13 cellular contexts compared by ENCODE assay signal in the genomic region with DNA sequence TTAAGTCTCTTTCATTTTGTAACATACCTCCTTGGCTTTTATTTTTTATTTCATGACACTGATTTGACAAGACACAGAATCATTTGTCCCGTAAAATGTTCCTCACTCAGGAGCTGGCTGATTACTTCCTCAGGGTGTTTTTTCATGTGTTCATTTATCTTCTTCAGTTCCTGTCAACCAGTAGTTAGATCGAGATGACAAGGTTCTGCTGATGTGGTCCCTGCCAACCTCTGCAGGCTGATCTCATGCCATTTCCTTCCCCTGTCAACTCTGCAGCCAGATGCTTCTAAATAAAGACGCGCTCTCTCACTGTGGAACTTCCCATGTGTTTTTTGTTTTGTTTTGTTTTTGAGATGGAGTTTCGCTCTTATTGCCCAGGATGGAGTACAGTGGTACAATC. TPM values are rescaled to one million over a fixed set of nuclear protein-coding genes. Genes with fewer than 3 reads are reported as not detected.
DNase-seq lines count a peak whose midpoint lies in the region; ATAC-seq and TF ChIP-seq lines count a peak whose summit lies in the region.
"Had no signal": no experiment of that assay in that cellular context is flagged by ENCODE, and none has a peak within 500 bp of the region (broad histone marks: within the 10 kb centered on the region; RNA-seq: fewer than 3 reads in every experiment).

No MANE protein-coding gene starts in this region.

- H3K36me3 Mint-ChIP-seq in activated naive CD8-positive, alpha-beta T cell treated with anti-CD3 and anti-CD28 coated beads, Interleukin-2, amount 50 U/mL, for 24 hours (ENCODE audit: low read depth) = no peaks in the 10 kb centered on the region
- no peaks in the 10 kb centered on the region for H3K36me3 Mint-ChIP-seq in naive thymus-derived CD8-positive, alpha-beta T cell

- POLR2A ChIA-PET in naive thymus-derived CD8-positive, alpha-beta T cell (lab: Charles Lee) = interaction anchor here (0.6 to 1.7 kb wide), 6 partner anchors 9 to 391 kb away, joined by 3 to 8 read pairs (median 4); a partner anchor contains a TSS
- POLR2A ChIA-PET in RWPE1 (lab: Yijun Ruan, JAX; ENCODE audit: low non-redundant PET) = no interaction called here

- TF ChIP-seq CTCF in GM10266 (IDR thresholded peaks at IDR 0.05; ENCODE audit: control insufficient read depth, insufficient read depth, low read depth, missing control alignments) = no peak
- no peak for TF ChIP-seq CTCF in RWPE1 (conservative IDR thresholded peaks at IDR 0.05; ENCODE audit: low read depth)

- peaks cover 9% of the 10 kb centered on the region for H3K4me1 Mint-ChIP-seq in activated naive CD8-positive, alpha-beta T cell treated with anti-CD3 and anti-CD28 coated beads, Interleukin-2, amount 50 U/mL, for 24 hours
- peaks cover 9 to 24% (median 22%) of the 10 kb centered on the region in 4 donors for H3K4me1 Mint-ChIP-seq in naive thymus-derived CD8-positive, alpha-beta T cell

- H3K27me3 Mint-ChIP-seq in activated naive CD8-positive, alpha-beta T cell treated with anti-CD3 and anti-CD28 coated beads, Interleukin-2, amount 50 U/mL, for 24 hours = peaks cover 20% of the 10 kb centered on the region
- H3K27me3 Mint-ChIP-seq in naive thymus-derived CD8-positive, alpha-beta T cell = peaks cover 0 to 9% (median 0%) of the 10 kb centered on the region in 5 donors

- H3K4me3 Mint-ChIP-seq in activated naive CD8-positive, alpha-beta T cell treated with anti-CD3 and anti-CD28 coated beads, Interleukin-2, amount 50 U/mL, for 24 hours = peak overlapping the region; percentile 22
- H3K4me3 Mint-ChIP-seq in naive thymus-derived CD8-positive, alpha-beta T cell = peak overlapping the region; percentile 42 to 84 (median 74)

- H3K27ac ChIP-seq in RWPE1 = no peak overlapping the region
- H3K27ac ChIP-seq: KMS-11 had no signal

- DNase-seq in GM10266 (ENCODE audit: extremely low spot score) (peak; percentile 45), NOMO-1 (lab: John Stamatoyannopoulos, UW; ENCODE audit: unreplicated experiment in 2 of 2) (peak; percentile 33 to 63), NCI-H345 treated with DMSO at 0.1 percent for 48 hours (lab: John Stamatoyannopoulos, UW; ENCODE audit: unreplicated experiment) (no peak), RWPE1 (ENCODE audit: low spot score) (no peak)
- DNase-seq in activated naive CD8-positive, alpha-beta T cell treated with anti-CD3 and anti-CD28 coated beads, Interleukin-2, amount 50 U/mL, for 24 hours = no peak
- DNase-seq in naive thymus-derived CD8-positive, alpha-beta T cell = peak in 7 of 10 donors; percentile 16 to 73 (median 41)
- DNase-seq: NCI-H774 had no signal

- no peaks in the 10 kb centered on the region for H3K9me3 Mint-ChIP-seq in activated naive CD8-positive, alpha-beta T cell treated with anti-CD3 and anti-CD28 coated beads, Interleukin-2, amount 50 U/mL, for 24 hours
- H3K9me3 Mint-ChIP-seq in naive thymus-derived CD8-positive, alpha-beta T cell = no peaks in the 10 kb centered on the region

- ATAC-seq in activated naive CD8-positive, alpha-beta T cell treated with anti-CD3 and anti-CD28 coated beads, Interleukin-2, amount 50 U/mL, for 24 hours = peak; percentile 67
- peak; percentile 95 to 99 for ATAC-seq in naive thymus-derived CD8-positive, alpha-beta T cell
- ATAC-seq in HG02763 (IDR thresholded peaks at IDR 0.05; ENCODE audit: unreplicated experiment) (no peak), GM21619 (IDR thresholded peaks at IDR 0.05; ENCODE audit: unreplicated experiment) (no peak)

- H3K27ac Mint-ChIP-seq in activated naive CD8-positive, alpha-beta T cell treated with anti-CD3 and anti-CD28 coated beads, Interleukin-2, amount 50 U/mL, for 24 hours = no peak overlapping the region
- peak overlapping the region; percentile 51 to 92 (median 81) for H3K27ac Mint-ChIP-seq in naive thymus-derived CD8-positive, alpha-beta T cell

- CTCF ChIA-PET in RWPE1 (lab: Yijun Ruan, JAX) = no interaction called here

RNA-seq across cellular contexts. Expression of a gene that starts 8.1 kb away (rescaled TPM):
- total RNA-seq in naive thymus-derived CD8-positive, alpha-beta T cell = 1 to 10 TPM; 5.5 to 5.6 TPM
- polyA plus RNA-seq in naive thymus-derived CD8-positive, alpha-beta T cell = 1 to 10 TPM; 2.2 to 5.9 (median 2.5) TPM

RNA-seq across cellular contexts. Expression of a gene that starts 8.2 kb away (rescaled TPM):
- under 1 TPM; 0.38 to 0.47 TPM for total RNA-seq in naive thymus-derived CD8-positive, alpha-beta T cell
- polyA plus RNA-seq in naive thymus-derived CD8-positive, alpha-beta T cell = under 1 TPM in 1 of 3 donors, not detected in 2; 0.10 TPM
- total RNA-seq: frontal cortex, temporal lobe had no signal

RNA-seq across cellular contexts. Expression of a gene that starts 16.6 kb away (rescaled TPM):
- total RNA-seq in naive thymus-derived CD8-positive, alpha-beta T cell = 10 to 100 TPM; 31.1 to 32.7 TPM
- polyA plus RNA-seq in naive thymus-derived CD8-positive, alpha-beta T cell = 10 to 100 TPM; 37.2 to 81.1 (median 38.9) TPM

RNA-seq across cellular contexts. Expression of a gene that starts 23.8 kb away (rescaled TPM):
- total RNA-seq in naive thymus-derived CD8-positive, alpha-beta T cell = not detected
- polyA plus RNA-seq in naive thymus-derived CD8-positive, alpha-beta T cell = not detected
- total RNA-seq: frontal cortex, mononuclear cell, temporal lobe had no signal

RNA-seq across cellular contexts. Expression of a gene that starts 37.4 kb away (rescaled TPM):
- total RNA-seq in naive thymus-derived CD8-positive, alpha-beta T cell = 100 to 1,000 TPM; 402 to 413 TPM
- polyA plus RNA-seq in naive thymus-derived CD8-positive, alpha-beta T cell = 10 to 100 TPM; 47.0 to 60.5 (median 49.4) TPM

Comparison
In these comparisons a context has a peak if more than half of its experiments do, and no peak if none do; other contexts are left out.
1. DNase-seq: peak in GM10266 (single experiment), NOMO-1 (2 of 2) and naive thymus-derived CD8-positive, alpha-beta T cell (7 of 10); none in activated naive CD8-positive, alpha-beta T cell treated with anti-CD3 and anti-CD28 coated beads, Interleukin-2, amount 50 U/mL, for 24 hours (single experiment), NCI-H345 treated with DMSO at 0.1 percent for 48 hours (single experiment) and RWPE1 (single experiment).
2. ATAC-seq: peak in activated naive CD8-positive, alpha-beta T cell treated with anti-CD3 and anti-CD28 coated beads, Interleukin-2, amount 50 U/mL, for 24 hours (single experiment) and naive thymus-derived CD8-positive, alpha-beta T cell (2 of 2); none in HG02763 (single experiment) and GM21619 (single experiment).